1 cellular context compared by ENCODE assay signal in genomic region chr14:69505338-69506240, GRCh38.
A peak's percentile ranks its signal among the peaks of the same experiment; 100 is the strongest.
TF ChIP-seq lines count a peak whose summit lies in the region.

No MANE protein-coding gene starts in this region.

TF ChIP-seq in HepG2, 621 proteins besides CTCF, POLR2A, EP300 and RAD21:
- TF ChIP-seq HNF1A (IDR thresholded peaks at IDR 0.05; ENCODE audit: low read depth) (no peak), HNF1A (CRISPR knock-in tag; IDR thresholded peaks at IDR 0.05; ENCODE audit: borderline replicate concordance) (no peak), ETV5 (CRISPR knock-in tag; IDR thresholded peaks at IDR 0.05; ENCODE audit: borderline replicate concordance) (peak; percentile 45; the same call in 1 of the 2 replicates), GABPA (IDR thresholded peaks at IDR 0.05; ENCODE audit: low read depth, low read length) (no peak), GABPA (CRISPR knock-in tag; IDR thresholded peaks at IDR 0.05; ENCODE audit: low read depth) (peak; percentile 37)
- TF ChIP-seq, protein P1, sequence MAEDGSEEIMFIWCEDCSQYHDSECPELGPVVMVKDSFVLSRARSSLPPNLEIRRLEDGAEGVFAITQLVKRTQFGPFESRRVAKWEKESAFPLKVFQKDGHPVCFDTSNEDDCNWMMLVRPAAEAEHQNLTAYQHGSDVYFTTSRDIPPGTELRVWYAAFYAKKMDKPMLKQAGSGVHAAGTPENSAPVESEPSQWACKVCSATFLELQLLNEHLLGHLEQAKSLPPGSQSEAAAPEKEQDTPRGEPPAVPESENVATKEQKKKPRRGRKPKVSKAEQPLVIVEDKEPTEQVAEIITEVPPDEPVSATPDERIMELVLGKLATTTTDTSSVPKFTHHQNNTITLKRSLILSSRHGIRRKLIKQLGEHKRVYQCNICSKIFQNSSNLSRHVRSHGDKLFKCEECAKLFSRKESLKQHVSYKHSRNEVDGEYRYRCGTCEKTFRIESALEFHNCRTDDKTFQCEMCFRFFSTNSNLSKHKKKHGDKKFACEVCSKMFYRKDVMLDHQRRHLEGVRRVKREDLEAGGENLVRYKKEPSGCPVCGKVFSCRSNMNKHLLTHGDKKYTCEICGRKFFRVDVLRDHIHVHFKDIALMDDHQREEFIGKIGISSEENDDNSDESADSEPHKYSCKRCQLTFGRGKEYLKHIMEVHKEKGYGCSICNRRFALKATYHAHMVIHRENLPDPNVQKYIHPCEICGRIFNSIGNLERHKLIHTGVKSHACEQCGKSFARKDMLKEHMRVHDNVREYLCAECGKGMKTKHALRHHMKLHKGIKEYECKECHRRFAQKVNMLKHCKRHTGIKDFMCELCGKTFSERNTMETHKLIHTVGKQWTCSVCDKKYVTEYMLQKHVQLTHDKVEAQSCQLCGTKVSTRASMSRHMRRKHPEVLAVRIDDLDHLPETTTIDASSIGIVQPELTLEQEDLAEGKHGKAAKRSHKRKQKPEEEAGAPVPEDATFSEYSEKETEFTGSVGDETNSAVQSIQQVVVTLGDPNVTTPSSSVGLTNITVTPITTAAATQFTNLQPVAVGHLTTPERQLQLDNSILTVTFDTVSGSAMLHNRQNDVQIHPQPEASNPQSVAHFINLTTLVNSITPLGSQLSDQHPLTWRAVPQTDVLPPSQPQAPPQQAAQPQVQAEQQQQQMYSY (CRISPR knock-in tag; IDR thresholded peaks at IDR 0.05) = peak; percentile 84
